ENCODE assay signal across 14 cellular contexts in the genomic region with DNA sequence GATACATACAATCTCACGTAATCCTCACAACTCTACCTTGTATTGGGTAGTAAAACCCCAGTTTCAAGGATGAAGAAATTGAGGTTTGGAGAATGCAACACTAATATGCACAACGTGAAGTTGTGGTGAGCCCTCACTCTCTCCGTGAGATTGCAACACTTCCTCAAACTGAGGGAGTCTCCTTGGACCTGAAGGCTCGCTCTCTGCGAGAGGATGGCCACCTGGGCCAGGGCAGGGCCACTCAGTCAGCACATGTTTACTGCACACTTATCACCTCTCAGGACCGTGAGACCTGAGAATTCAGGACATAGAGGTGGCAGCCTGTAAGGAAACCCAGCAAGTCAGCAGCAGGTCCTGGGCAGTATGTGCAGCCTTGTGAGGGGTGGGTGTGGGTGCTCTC. TPM values are rescaled to one million over a fixed set of nuclear protein-coding genes. Genes with fewer than 3 reads are reported as not detected.
DNase-seq lines count a peak whose midpoint lies in the region; ATAC-seq and TF ChIP-seq lines count a peak whose summit lies in the region.
"Had no signal": no experiment of that assay in that cellular context is flagged by ENCODE, and none has a peak within 500 bp of the region (broad histone marks: within the 10 kb centered on the region; RNA-seq: fewer than 3 reads in every experiment).

No MANE protein-coding gene starts in this region.

- in situ Hi-C loops in KBM-7 (cut with MboI; ENCODE audit: low pct_unique_long_range_greater_than_20kb, low sequenced_read_pairs) = no loop called here

- H3K4me2 ChIP-seq in MM.1S (ENCODE audit: low read depth, low read length) = no peak overlapping the region

- H3F3A ChIP-seq in MM.1S (ENCODE audit: insufficient read depth, low read length) = peaks cover 1% of the 10 kb centered on the region; the same call in 1 of the 2 replicates

- H3K27me3 ChIP-seq in CD4-positive, alpha-beta T cell (ENCODE audit: control insufficient read depth, insufficient read depth, low read length) = no peaks in the 10 kb centered on the region
- no peaks in the 10 kb centered on the region for H3K27me3 ChIP-seq in MM.1S (replicated peaks; ENCODE audit: insufficient read depth, low read length)

- peaks cover 76% of the 10 kb centered on the region for H3K4me1 Mint-ChIP-seq in CD4-positive, alpha-beta T cell (ENCODE audit: low read depth)
- peaks cover 52% of the 10 kb centered on the region for H3K4me1 Mint-ChIP-seq in activated CD4-positive, alpha-beta memory T cell treated with anti-CD3 and anti-CD28 coated beads for 36 hours (ENCODE audit: low read depth)
- H3K4me1 Mint-ChIP-seq in immature natural killer cell = peaks cover 31 to 56% of the 10 kb centered on the region in 2 donors

- POLR2A ChIA-PET in CD4-positive, alpha-beta T cell (lab: Charles Lee) = interaction anchor here (1.6 kb wide), 1 partner anchor 9 kb away, joined by 5 read pairs; a partner anchor contains a TSS
- POLR2A ChIA-PET in activated CD4-positive, alpha-beta memory T cell treated with anti-CD3 and anti-CD28 coated beads for 36 hours (lab: Charles Lee) = no interaction called here

- H3K4me3 ChIP-seq in mucosa of descending colon (no peak overlapping the region), MM.1S (ENCODE audit: low read length) (no peak overlapping the region)

- peak; percentile 27 for ATAC-seq in CD4-positive, alpha-beta T cell (ENCODE audit: poor library complexity)
- peak; percentile 29 for ATAC-seq in mucosa of descending colon

- no peaks in the 10 kb centered on the region for H3K9me3 Mint-ChIP-seq in CD4-positive, alpha-beta T cell
- no peaks in the 10 kb centered on the region for H3K9me3 Mint-ChIP-seq in activated CD4-positive, alpha-beta memory T cell treated with anti-CD3 and anti-CD28 coated beads for 36 hours
- H3K9me3 Mint-ChIP-seq in immature natural killer cell = no peaks in the 10 kb centered on the region

- no peak for TF ChIP-seq CTCF in CD4-positive, alpha-beta T cell (IDR thresholded peaks at IDR 0.05)
- TF ChIP-seq CTCF in mucosa of descending colon (IDR thresholded peaks at IDR 0.05) (no peak), MM.1S (IDR thresholded peaks at IDR 0.05; ENCODE audit: low read length) (no peak)

- H3K79me2 ChIP-seq in MM.1S (ENCODE audit: low read length) = peaks cover 56% of the 10 kb centered on the region

- no peaks in the 10 kb centered on the region for H3K9me3 ChIP-seq in CD4-positive, alpha-beta T cell (ENCODE audit: control insufficient read depth, low read length)
- H3K9me3 ChIP-seq in mucosa of descending colon (no peaks in the 10 kb centered on the region), MM.1S (replicated peaks; ENCODE audit: insufficient read depth, low read length) (no peaks in the 10 kb centered on the region)

- H2AFZ ChIP-seq in MM.1S (ENCODE audit: low read length) = no peak overlapping the region

- peak overlapping the region; percentile 91 for H3K27ac Mint-ChIP-seq in CD4-positive, alpha-beta T cell
- peak overlapping the region; percentile 28 for H3K27ac Mint-ChIP-seq in activated CD4-positive, alpha-beta memory T cell treated with anti-CD3 and anti-CD28 coated beads for 36 hours
- peak overlapping the region in 2 of 6 donors; percentile 41 to 88 for H3K27ac Mint-ChIP-seq in immature natural killer cell

- H3K9ac ChIP-seq in MM.1S (ENCODE audit: low read length) = no peak overlapping the region

- H3K36me3 Mint-ChIP-seq in CD4-positive, alpha-beta T cell (ENCODE audit: low read depth) = peaks cover 80% of the 10 kb centered on the region
- peaks cover 37% of the 10 kb centered on the region for H3K36me3 Mint-ChIP-seq in activated CD4-positive, alpha-beta memory T cell treated with anti-CD3 and anti-CD28 coated beads for 36 hours
- peaks cover 13 to 32% (median 24%) of the 10 kb centered on the region in 3 donors for H3K36me3 Mint-ChIP-seq in immature natural killer cell

- intact Hi-C loops in CD4-positive, alpha-beta T cell (cut with DNase I, micrococcal nuclease) = no loop called here
- intact Hi-C loops in activated CD4-positive, alpha-beta memory T cell treated with anti-CD3 and anti-CD28 coated beads for 36 hours (cut with micrococcal nuclease) = no loop called here
- intact Hi-C loops in mucosa of descending colon (cut with DNase I, micrococcal nuclease) = no loop called here

- H3K27me3 Mint-ChIP-seq in CD4-positive, alpha-beta T cell = no peaks in the 10 kb centered on the region
- no peaks in the 10 kb centered on the region for H3K27me3 Mint-ChIP-seq in activated CD4-positive, alpha-beta memory T cell treated with anti-CD3 and anti-CD28 coated beads for 36 hours
- H3K27me3 Mint-ChIP-seq in immature natural killer cell (ENCODE audit: low read depth in 3 of 3) = peaks cover 0 to 2% (median 0%) of the 10 kb centered on the region in 3 donors

- DNase-seq in CD4-positive, alpha-beta T cell = no peak
- peak; percentile 70 for DNase-seq in KBM-7
- no peak for DNase-seq in activated CD4-positive, alpha-beta memory T cell treated with anti-CD3 and anti-CD28 coated beads for 36 hours
- DNase-seq in mucosa of descending colon = no peak
- no peak for DNase-seq in MM.1S
- DNase-seq in immature natural killer cell = no peak
- DNase-seq in NCI-H1092 treated with DMSO at 0.1 percent for 48 hours (lab: John Stamatoyannopoulos, UW) = no peak
- no peak for DNase-seq in stimulated activated CD4-positive, alpha-beta T cell treated with anti-CD3 and anti-CD28 coated beads, Interleukin-4, amount 100 ng/mL, for 4 hours
- DNase-seq: aorta, dermis blood vessel endothelial cell, GDM1, NCI-H2171, retina, substantia nigra had no signal

- no peaks in the 10 kb centered on the region for H4K20me1 ChIP-seq in MM.1S (ENCODE audit: insufficient read depth, low read length)

- H3K9me2 ChIP-seq in MM.1S (replicated peaks; ENCODE audit: insufficient read depth, low read length) = no peaks in the 10 kb centered on the region

- CTCF ChIA-PET in CD4-positive, alpha-beta T cell (lab: Charles Lee) = no interaction called here
- CTCF ChIA-PET in activated CD4-positive, alpha-beta memory T cell treated with anti-CD3 and anti-CD28 coated beads for 36 hours (lab: Charles Lee) = interaction anchor here (1.2 kb wide), 1 partner anchor 9 kb away, joined by 3 read pairs; a partner anchor contains a TSS

- H3K4me3 Mint-ChIP-seq in CD4-positive, alpha-beta T cell = peak overlapping the region; percentile 47
- H3K4me3 Mint-ChIP-seq in activated CD4-positive, alpha-beta memory T cell treated with anti-CD3 and anti-CD28 coated beads for 36 hours = no peak overlapping the region
- H3K4me3 Mint-ChIP-seq in immature natural killer cell = no peak overlapping the region

- H3K27ac ChIP-seq in CD4-positive, alpha-beta T cell (ENCODE audit: low read depth, low read length) = no peak overlapping the region
- H3K27ac ChIP-seq in MM.1S (ENCODE audit: low read length) = no peak overlapping the region

- H3K36me3 ChIP-seq in mucosa of descending colon (ENCODE audit: low read depth) (peaks cover 11% of the 10 kb centered on the region), MM.1S (replicated peaks; ENCODE audit: insufficient read depth, low read length) (peaks cover 15% of the 10 kb centered on the region; the same call in 1 of the 2 replicates)

- H3K4me1 ChIP-seq in mucosa of descending colon (ENCODE audit: low read depth) = peaks cover 2% of the 10 kb centered on the region
- peaks cover 37% of the 10 kb centered on the region for H3K4me1 ChIP-seq in MM.1S (ENCODE audit: low read length)

RNA-seq across cellular contexts. Expression of a gene that starts 8.7 kb away (rescaled TPM):
- total RNA-seq in CD4-positive, alpha-beta T cell = 10 to 100 TPM; 21.7 to 25.2 TPM
- total RNA-seq in activated CD4-positive, alpha-beta memory T cell treated with anti-CD3 and anti-CD28 coated beads for 36 hours = 10 to 100 TPM; 19.7 to 19.9 TPM
- total RNA-seq in mucosa of descending colon = 10 to 100 TPM; 27.2 to 31.0 (median 29.3) TPM
- polyA plus RNA-seq in immature natural killer cell = 1 to 10 TPM in 2 of 3 donors, under 1 TPM in 1; 0.46 to 5.9 (median 3.2) TPM

RNA-seq across cellular contexts. Expression of a gene that starts 21.0 kb away (rescaled TPM):
- total RNA-seq in CD4-positive, alpha-beta T cell = 10 to 100 TPM; 35.9 to 38.4 TPM
- 10 to 100 TPM; 50.3 to 51.4 TPM for total RNA-seq in activated CD4-positive, alpha-beta memory T cell treated with anti-CD3 and anti-CD28 coated beads for 36 hours
- total RNA-seq in mucosa of descending colon = 10 to 100 TPM; 29.6 to 38.8 (median 38.3) TPM
- 10 to 100 TPM; 17.1 to 36.9 (median 29.3) TPM for polyA plus RNA-seq in immature natural killer cell

RNA-seq across cellular contexts. Expression of a gene that starts 41.8 kb away (rescaled TPM):
- 10 to 100 TPM; 23.3 to 27.3 TPM for total RNA-seq in CD4-positive, alpha-beta T cell
- 10 to 100 TPM; 60.4 to 65.9 TPM for total RNA-seq in activated CD4-positive, alpha-beta memory T cell treated with anti-CD3 and anti-CD28 coated beads for 36 hours
- total RNA-seq in mucosa of descending colon = 10 to 100 TPM; 26.7 to 51.7 (median 43.6) TPM
- polyA plus RNA-seq in immature natural killer cell = 10 to 100 TPM in 1 of 3 donors, 1 to 10 TPM in 2; 5.5 to 11.0 (median 7.7) TPM
